10 cellular contexts compared by ENCODE assay signal in genomic region chr7:2715341-2716231, GRCh38. TPM values are rescaled to one million over a fixed set of nuclear protein-coding genes. Genes with fewer than 3 reads are reported as not detected.
DNase-seq lines count a peak whose midpoint lies in the region; ATAC-seq, FAIRE-seq and TF ChIP-seq lines count a peak whose summit lies in the region.
"Had no signal": no experiment of that assay in that cellular context is flagged by ENCODE, and none has a peak within 500 bp of the region (broad histone marks: within the 10 kb centered on the region; RNA-seq: fewer than 3 reads in every experiment).

No MANE protein-coding gene starts in this region.

- no peaks in the 10 kb centered on the region for H3K27me3 ChIP-seq in GM12878 (replicated peaks in 1 of 2; ENCODE audit: control insufficient read depth in 2 of 2, insufficient read depth in 2 of 2, low read length in 1 of 2)

- TF ChIP-seq RAD21 in GM12878 (IDR thresholded peaks at IDR 0.05; ENCODE audit: insufficient read depth, low read depth, low read length), result no peak

- peak overlapping the region; percentile 17; the same call in 1 of the 2 replicates for H3K4me3 ChIP-seq in GM12878

- H3K27me3 Mint-ChIP-seq in T-helper 2 cell treated with Interferon-gamma antibody and Interleukin-4, amounts not matched to agents 5 μg/mL and 100 μg/mL, for 36 hours (ENCODE audit: low read depth), result peaks cover 2% of the 10 kb centered on the region

- RAD21 ChIA-PET in GM12878 (lab: Charles Lee; ENCODE audit: unreplicated experiment), result interaction anchor here (1.1 to 2.1 kb wide), 6 partner anchors 36 to 123 kb away, joined by 3 to 9 read pairs (median 4); no protein-coding TSS in a partner anchor

- peak overlapping the region; percentile 60 for H3K4me2 ChIP-seq in GM12878 (ENCODE audit: control insufficient read depth, insufficient read depth)

- SMC1A ChIA-PET in GM12878 (lab: Charles Lee; ENCODE audit: uncharacterized antibody, unreplicated experiment), result interaction anchor here (0.6 to 11.6 kb wide), 9 partner anchors 8 to 149 kb away, joined by 3 to 113 read pairs (median 5); no protein-coding TSS in a partner anchor

- no peak for DNase-seq in activated CD4-positive, CD25-positive, alpha-beta regulatory T cell treated with anti-CD3 and anti-CD28 coated beads, Interleukin-2, amount 50 U/mL, for 72 hours
- DNase-seq in T-helper 2 cell treated with Interferon-gamma antibody and Interleukin-4, amounts not matched to agents 5 μg/mL and 100 μg/mL, for 36 hours (ENCODE audit: low spot score), result peak; percentile 60
- DNase-seq in GM12878 (ENCODE audit: low read depth, low spot score) (no peak), NCI-H1930 (lab: John Stamatoyannopoulos, UW) (no peak), NCI-H345 treated with DMSO at 0.1 percent for 48 hours (lab: John Stamatoyannopoulos, UW; ENCODE audit: unreplicated experiment) (no peak), NCI-H128 (lab: John Stamatoyannopoulos, UW; ENCODE audit: unreplicated experiment) (no peak)
- DNase-seq in stimulated activated CD8-positive, alpha-beta memory T cell treated with anti-CD3 and anti-CD28 coated beads, Interleukin-7, amount 100 ng/mL, for 4 hours (ENCODE audit: low read depth in 2 of 2), result peak; percentile 34 to 45
- DNase-seq: NCI-H187 treated with DMSO at 0.1 percent for 48 hours had no signal

- H3K9ac ChIP-seq in GM12878 (ENCODE audit: control insufficient read depth, insufficient read depth, low read length), result peak overlapping the region; percentile 23; the same call in 1 of the 2 replicates

- H2AFZ ChIP-seq in GM12878 (ENCODE audit: control insufficient read depth, low read depth, low read length), result no peak overlapping the region; the same call in 1 of the 2 replicates

- H3K79me2 ChIP-seq in GM12878 (ENCODE audit: control insufficient read depth, insufficient read depth, low read length), result no peaks in the 10 kb centered on the region

- no peak; the same call in 1 of the 2 replicates for TF ChIP-seq POLR2A in GM12878 (IDR thresholded peaks at IDR 0.05; ENCODE audit: low read depth, low read length)

- H3K9me3 Mint-ChIP-seq in T-helper 2 cell treated with Interferon-gamma antibody and Interleukin-4, amounts not matched to agents 5 μg/mL and 100 μg/mL, for 36 hours, result no peaks in the 10 kb centered on the region

- peak; percentile 86 to 89 for ATAC-seq in activated CD4-positive, CD25-positive, alpha-beta regulatory T cell treated with anti-CD3 and anti-CD28 coated beads, Interleukin-2, amount 50 U/mL, for 24 hours
- ATAC-seq in GM12878, result peak; percentile 38

- no peaks in the 10 kb centered on the region for H4K20me1 ChIP-seq in GM12878 (ENCODE audit: control insufficient read depth, insufficient read depth)

- in situ Hi-C loops in GM12878 (cut with MboI), result no loop called here

- peaks cover 4% of the 10 kb centered on the region for H3K36me3 Mint-ChIP-seq in T-helper 2 cell treated with Interferon-gamma antibody and Interleukin-4, amounts not matched to agents 5 μg/mL and 100 μg/mL, for 36 hours (ENCODE audit: low read depth)

- peak overlapping the region; percentile 43 for H3K27ac ChIP-seq in GM12878 (ENCODE audit: control insufficient read depth, insufficient read depth)

- CTCF ChIA-PET in GM12878 (lab: Yijun Ruan, JAX), result interaction anchor here (0.7 to 2.2 kb wide), 5 partner anchors 17 to 142 kb away, joined by 3 to 10 read pairs (median 4); no protein-coding TSS in a partner anchor

- H3K4me1 Mint-ChIP-seq in T-helper 2 cell treated with Interferon-gamma antibody and Interleukin-4, amounts not matched to agents 5 μg/mL and 100 μg/mL, for 36 hours (ENCODE audit: low read depth), result peaks cover 65% of the 10 kb centered on the region

- H3K4me3 Mint-ChIP-seq in T-helper 2 cell treated with Interferon-gamma antibody and Interleukin-4, amounts not matched to agents 5 μg/mL and 100 μg/mL, for 36 hours, result peak overlapping the region; percentile 67

- TF ChIP-seq CTCF in GM12878 (IDR thresholded peaks at IDR 0.05 in 2 of 3, conservative IDR thresholded peaks at IDR 0.05 in 1 of 3; ENCODE audit: control insufficient read depth in 2 of 3, extremely low read depth in 1 of 3, insufficient read depth in 1 of 3, low read depth in 3 of 3, low read length in 3 of 3), result no peak

- TF ChIP-seq EP300 in GM12878 (IDR thresholded peaks at IDR 0.05; ENCODE audit: borderline replicate concordance in 1 of 2, control insufficient read depth in 1 of 2, low read depth in 2 of 2, low read length in 2 of 2), result no peak; a peak in 1 of 4 replicates

- H3K27ac Mint-ChIP-seq in T-helper 2 cell treated with Interferon-gamma antibody and Interleukin-4, amounts not matched to agents 5 μg/mL and 100 μg/mL, for 36 hours, result peak overlapping the region; percentile 82

- peaks cover 0 to 2% of the 10 kb centered on the region in 2 experiments; a peak in 1 of 4 replicates for H3K36me3 ChIP-seq in GM12878 (ENCODE audit: control insufficient read depth in 2 of 2, insufficient read depth in 2 of 2, low read length in 1 of 2)

- H3K4me1 ChIP-seq in GM12878 (ENCODE audit: control insufficient read depth, insufficient read depth, low read length), result peaks cover 37% of the 10 kb centered on the region

- intact Hi-C loops in GM12878 (cut with micrococcal nuclease; ENCODE audit: unreplicated experiment), result no loop called here

- POLR2A ChIA-PET in GM12878 (lab: Charles Lee), result interaction anchor here (0.6 to 1.3 kb wide), 9 partner anchors 10 to 150 kb away, joined by 3 to 5 read pairs (median 3); no protein-coding TSS in a partner anchor

- WGBS in GM12878 (ENCODE audit: insufficient coverage, insufficient replicate concordance, low lambda C conversion rate, missing lambda C conversion rate), result 35% methylated on average over 22 of the region's 22 CpGs

- no TSS peak for BruUV-seq in GM12878 (replicated peaks; lab: Mats Ljungman, UMichigan)

- H3K9me3 ChIP-seq in GM12878 (replicated peaks; ENCODE audit: control insufficient read depth, insufficient read depth, low read length), result no peaks in the 10 kb centered on the region

- FAIRE-seq in GM12878 (lab: Jason Lieb, UNC), result peak; percentile 95
- FAIRE-seq: A204.1 had no signal

TF ChIP-seq in GM12878, 131 proteins besides CTCF, POLR2A, EP300 and RAD21 (continues in another document):
- TF ChIP-seq, protein P1, sequence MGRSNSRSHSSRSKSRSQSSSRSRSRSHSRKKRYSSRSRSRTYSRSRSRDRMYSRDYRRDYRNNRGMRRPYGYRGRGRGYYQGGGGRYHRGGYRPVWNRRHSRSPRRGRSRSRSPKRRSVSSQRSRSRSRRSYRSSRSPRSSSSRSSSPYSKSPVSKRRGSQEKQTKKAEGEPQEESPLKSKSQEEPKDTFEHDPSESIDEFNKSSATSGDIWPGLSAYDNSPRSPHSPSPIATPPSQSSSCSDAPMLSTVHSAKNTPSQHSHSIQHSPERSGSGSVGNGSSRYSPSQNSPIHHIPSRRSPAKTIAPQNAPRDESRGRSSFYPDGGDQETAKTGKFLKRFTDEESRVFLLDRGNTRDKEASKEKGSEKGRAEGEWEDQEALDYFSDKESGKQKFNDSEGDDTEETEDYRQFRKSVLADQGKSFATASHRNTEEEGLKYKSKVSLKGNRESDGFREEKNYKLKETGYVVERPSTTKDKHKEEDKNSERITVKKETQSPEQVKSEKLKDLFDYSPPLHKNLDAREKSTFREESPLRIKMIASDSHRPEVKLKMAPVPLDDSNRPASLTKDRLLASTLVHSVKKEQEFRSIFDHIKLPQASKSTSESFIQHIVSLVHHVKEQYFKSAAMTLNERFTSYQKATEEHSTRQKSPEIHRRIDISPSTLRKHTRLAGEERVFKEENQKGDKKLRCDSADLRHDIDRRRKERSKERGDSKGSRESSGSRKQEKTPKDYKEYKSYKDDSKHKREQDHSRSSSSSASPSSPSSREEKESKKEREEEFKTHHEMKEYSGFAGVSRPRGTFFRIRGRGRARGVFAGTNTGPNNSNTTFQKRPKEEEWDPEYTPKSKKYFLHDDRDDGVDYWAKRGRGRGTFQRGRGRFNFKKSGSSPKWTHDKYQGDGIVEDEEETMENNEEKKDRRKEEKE (IDR thresholded peaks at IDR 0.05), result no peak
- peak; percentile 52 for TF ChIP-seq CREM (IDR thresholded peaks at IDR 0.05; ENCODE audit: low read depth)
- TF ChIP-seq MTA3 (IDR thresholded peaks at IDR 0.05; ENCODE audit: borderline replicate concordance, low read length), result no peak
- TF ChIP-seq MEF2B (IDR thresholded peaks at IDR 0.05; ENCODE audit: partially characterized antibody, poor library complexity, severe bottlenecking), result peak; percentile 57

RNA-seq across cellular contexts. Expression of gene AMZ1, which starts 27.6 kb away (rescaled TPM):
- total RNA-seq in GM12878 (2013; cell fraction: nucleolus; rRNA removed), result 5.4 and 6.5 TPM in 2 replicates
- total RNA-seq in GM12878 (2014; rRNA removed) (0.62 and 1.1 TPM in 2 replicates), GM12878 (2014; rRNA removed; fragmentation: Illumina TruSeq; extraction: Trizol) (0.60 and 0.67 TPM in 2 replicates), GM12878 (2021) (1.2 and 1.4 TPM in 2 replicates)
- polyA plus RNA-seq in GM12878 (2011; ENCODE audit: low read depth), result 0.16 TPM
- polyA plus RNA-seq in GM12878 (2011; rRNA removed) (0.95 TPM in 2 replicates), GM12878 (2014; fragmentation: Illumina TruSeq; extraction: Trizol) (0.33 and 0.59 TPM in 2 replicates), GM12878 (2014; fragmentation: Nextera tagmentation; extraction: Ambion mirVana) (under 1 TPM; 0.02 to 0.11 TPM), GM12878 (2014; rRNA removed) (0.72 and 0.77 TPM in 2 replicates), GM12878 (2016; fragmentation: Nextera tagmentation; extraction: Ambion mirVana) (1 to 10 TPM; 1.5 to 2.0 TPM)
- 1.1 and 1.5 TPM in 2 replicates for polyA plus RNA-seq in GM12878 (2011; cell fraction: cytosol; rRNA removed)
- 3.1 and 4.2 TPM in 2 replicates for polyA plus RNA-seq in GM12878 (2011; cell fraction: nucleus; rRNA removed)
- 0.30 and 0.52 TPM in 2 replicates for polyA plus RNA-seq in GM12878 (2012)
- polyA minus RNA-seq in GM12878 (2011; rRNA and poly(A)+ RNA removed), result 2.6 and 4.7 TPM in 2 replicates
- polyA minus RNA-seq in GM12878 (2011; cell fraction: cytosol; rRNA and poly(A)+ RNA removed), result 0.67 and 1.5 TPM in 2 replicates
- 2.2 and 5.6 TPM in 2 replicates for polyA minus RNA-seq in GM12878 (2011; cell fraction: nucleus; rRNA and poly(A)+ RNA removed)

Comparison
In these comparisons a context has a peak if more than half of its experiments do, and no peak if none do; other contexts are left out.
1. DNase-seq: peak in T-helper 2 cell treated with Interferon-gamma antibody and Interleukin-4, amounts not matched to agents 5 μg/mL and 100 μg/mL, for 36 hours (single experiment) and stimulated activated CD8-positive, alpha-beta memory T cell treated with anti-CD3 and anti-CD28 coated beads, Interleukin-7, amount 100 ng/mL, for 4 hours (2 of 2); none in activated CD4-positive, CD25-positive, alpha-beta regulatory T cell treated with anti-CD3 and anti-CD28 coated beads, Interleukin-2, amount 50 U/mL, for 72 hours (single experiment), GM12878 (single experiment), NCI-H1930 (0 of 2), NCI-H345 treated with DMSO at 0.1 percent for 48 hours (single experiment) and NCI-H128 (single experiment).